Comparison of ENCODE assay signal across 22 cellular contexts in genomic region chr6:22240025-22240424, GRCh38. TPM values are rescaled to one million over a fixed set of nuclear protein-coding genes. Genes with fewer than 3 reads are reported as not detected.
DNase-seq lines count a peak whose midpoint lies in the region; ATAC-seq and TF ChIP-seq lines count a peak whose summit lies in the region.
"Had no signal": no experiment of that assay in that cellular context is flagged by ENCODE, and none has a peak within 500 bp of the region (broad histone marks: within the 10 kb centered on the region; RNA-seq: fewer than 3 reads in every experiment).

No MANE protein-coding gene starts in this region.

- H3K4me3 ChIP-seq in AG10803 (ENCODE audit: low read length) (no peak overlapping the region), adipocyte (ENCODE audit: low read length) (no peak overlapping the region), left lung (no peak overlapping the region)
- H3K4me3 ChIP-seq: A549, BLaER1 had no signal

- H3K4me1 ChIP-seq in adipocyte (ENCODE audit: control insufficient read depth, insufficient read depth, low read length) (peaks cover 31% of the 10 kb centered on the region), left lung (no peaks in the 10 kb centered on the region)
- H3K4me1 ChIP-seq: BLaER1, Caco-2 had no signal

- H3K9me3 ChIP-seq in adipocyte (ENCODE audit: control insufficient read depth, low read length) = no peaks in the 10 kb centered on the region
- peaks cover 0 to 7% of the 10 kb centered on the region in 2 donors for H3K9me3 ChIP-seq in left lung
- H3K9me3 ChIP-seq: BLaER1, Caco-2 had no signal

- ATAC-seq in sciatic nerve (peak; percentile 67), left lung (no peak)
- ATAC-seq: A549; CD8-positive, alpha-beta T cell had no signal

- no peaks in the 10 kb centered on the region for H3K27me3 ChIP-seq in adipocyte (replicated peaks; ENCODE audit: control insufficient read depth, insufficient read depth, low read length)
- H3K27me3 ChIP-seq in left lung = no peaks in the 10 kb centered on the region
- H3K27me3 ChIP-seq: BLaER1 had no signal

- intact Hi-C loops in sciatic nerve (cut with DNase I) = no loop called here
- intact Hi-C loops in left lung (cut with DNase I) = no loop called here

- no peak overlapping the region for H3K27ac ChIP-seq in left lung
- H3K27ac ChIP-seq: BLaER1, C4-2B had no signal

- TF ChIP-seq CTCF in AG10803 (conservative IDR thresholded peaks at IDR 0.05; ENCODE audit: low read length) (no peak), left lung (IDR thresholded peaks at IDR 0.05) (no peak)

- H3K9ac ChIP-seq in adipocyte (ENCODE audit: low read length) = no peak overlapping the region
- H3K9ac ChIP-seq: BLaER1 had no signal

- H3K36me3 ChIP-seq in adipocyte (ENCODE audit: control insufficient read depth, insufficient read depth, low read length, severe bottlenecking) (no peaks in the 10 kb centered on the region), left lung (no peaks in the 10 kb centered on the region)
- H3K36me3 ChIP-seq: BLaER1 had no signal

- DNase-seq in AG10803 (ENCODE audit: low read depth) (peak; percentile 15), adipocyte (ENCODE audit: low read depth) (peak; percentile 42), fibroblast of gingiva (ENCODE audit: low read depth) (peak; percentile 12), sciatic nerve (ENCODE audit: low spot score) (no peak), Ammon's horn (ENCODE audit: low spot score) (no peak), T-helper 9 cell (no peak), left lung (no peak), HuH-7 (ENCODE audit: low spot score) (no peak)
- DNase-seq: 8988T; ACHN; Caco-2; CD4-positive, CD25-positive, alpha-beta regulatory T cell; CD8-positive, alpha-beta T cell; DMS153; DND-41; H7; HCEC 1CT had no signal

RNA-seq across cellular contexts. Expression of gene PRL, which starts 56.8 kb away (rescaled TPM):
- total RNA-seq in sciatic nerve (0.36 TPM), left lung (under 1 TPM in 1 of 2 donors, not detected in 1; 0.39 TPM)
- total RNA-seq: B cell; Caco-2; CD4-positive, CD25-positive, alpha-beta regulatory T cell; H1; H7 had no signal

Comparison
In these comparisons a context has a peak if more than half of its experiments do, and no peak if none do; other contexts are left out.
1. DNase-seq: peak in AG10803 (single experiment), adipocyte (single experiment) and fibroblast of gingiva (single experiment); none in sciatic nerve (single experiment), Ammon's horn (single experiment), T-helper 9 cell (single experiment), left lung (0 of 2) and HuH-7 (single experiment).